8 cellular contexts compared by ENCODE assay signal in the genomic region with DNA sequence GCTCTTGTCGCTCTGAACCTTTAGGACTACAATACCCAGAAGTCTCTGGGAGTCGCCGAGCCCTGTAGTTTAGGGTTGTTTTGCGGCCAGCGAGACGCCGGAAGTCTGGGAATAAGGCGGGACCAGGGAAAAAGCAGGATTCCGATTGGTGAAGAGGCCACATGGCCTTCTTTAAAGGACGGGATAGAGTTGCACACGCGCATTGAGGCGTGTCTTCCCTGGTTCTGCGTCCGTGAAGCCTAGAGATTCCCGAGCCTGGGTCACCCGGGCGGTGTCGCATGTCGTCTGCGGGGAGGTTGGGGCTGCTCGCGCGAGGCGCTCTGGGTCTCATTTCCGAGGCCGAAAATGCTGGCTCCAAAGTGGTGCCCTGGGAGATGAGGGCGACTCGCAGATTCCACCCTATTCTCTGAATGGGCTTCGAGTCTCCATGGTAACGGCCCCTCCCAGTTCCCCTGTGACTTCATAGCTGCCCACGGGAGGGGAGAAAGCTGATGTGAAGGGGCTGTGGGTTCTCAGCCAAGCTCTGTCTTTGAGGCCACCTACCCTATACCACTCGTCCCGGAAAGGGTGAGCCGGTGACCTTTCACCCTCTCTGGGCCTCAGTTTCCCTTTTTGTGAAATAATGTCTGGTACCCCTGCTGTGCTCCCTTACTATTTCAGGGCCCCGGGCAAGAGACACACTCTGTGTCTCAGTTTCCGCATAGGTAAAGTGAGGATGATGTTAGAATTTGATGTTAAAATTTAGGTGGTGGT. TPM values are rescaled to one million over a fixed set of nuclear protein-coding genes. Genes with fewer than 3 reads are reported as not detected.
DNase-seq lines count a peak whose midpoint lies in the region; ATAC-seq and TF ChIP-seq lines count a peak whose summit lies in the region.

No MANE protein-coding gene starts in this region.

- H3K27me3 Mint-ChIP-seq in natural killer cell (ENCODE audit: low read depth in 2 of 2) = peaks cover 0 to 7% of the 10 kb centered on the region in 2 donors

- peak overlapping the region; percentile 88 for H2AFZ ChIP-seq in Loucy (ENCODE audit: low read length)

- H3K4me1 ChIP-seq in Loucy (ENCODE audit: insufficient read depth, low read length, poor library complexity, severe bottlenecking) (peaks cover 29% of the 10 kb centered on the region), RWPE2 (ENCODE audit: insufficient read depth, poor library complexity, severe bottlenecking) (peaks cover 3% of the 10 kb centered on the region)

- H3F3A ChIP-seq in Loucy (ENCODE audit: low read depth) = no peaks in the 10 kb centered on the region

- H3K4me3 ChIP-seq in H7 (ENCODE audit: insufficient read depth, low read depth, low read length) (peak overlapping the region; percentile 87), Loucy (ENCODE audit: low read length, poor library complexity, severe bottlenecking) (peak overlapping the region; percentile 86), RWPE2 (ENCODE audit: severe bottlenecking) (peak overlapping the region; percentile 88), fibroblast of pulmonary artery (replicated peaks; ENCODE audit: low read depth, low read length) (peak overlapping the region; percentile 94)

- H3K9me2 ChIP-seq in Loucy (replicated peaks; ENCODE audit: low read depth, low read length) = no peaks in the 10 kb centered on the region

- H3K9ac ChIP-seq in Loucy (ENCODE audit: low read depth, low read length, poor library complexity, severe bottlenecking) = peak overlapping the region; percentile 80

- peak overlapping the region; percentile 97 to 98 for H3K27ac Mint-ChIP-seq in natural killer cell

- peak; percentile 96 for ATAC-seq in RWPE2 (ENCODE audit: low read depth)
- peak; percentile 75 to 87 (median 81) for ATAC-seq in natural killer cell

- H3K4me3 Mint-ChIP-seq in natural killer cell = peak overlapping the region; percentile 98

- H3K36me3 ChIP-seq in H7 (replicated peaks; ENCODE audit: control insufficient read depth, insufficient read depth, low read length) = no peaks in the 10 kb centered on the region
- H3K36me3 ChIP-seq in Loucy (ENCODE audit: insufficient read depth, low read length) = no peaks in the 10 kb centered on the region
- peaks cover 15% of the 10 kb centered on the region for H3K36me3 ChIP-seq in RWPE2 (ENCODE audit: low read depth)

- H3K4me1 Mint-ChIP-seq in natural killer cell = peaks cover 21 to 35% of the 10 kb centered on the region in 2 donors

- DNase-seq in ELF-1 (ENCODE audit: low read depth, low spot score) = peak; percentile 99
- peak; percentile 94 for DNase-seq in H7
- DNase-seq in RWPE2 (ENCODE audit: low spot score) = peak; percentile 93
- peak; percentile 91 for DNase-seq in activated effector memory CD4-positive, alpha-beta T cell treated with Interleukin-2 at 50 U/mL for 16 hours
- peak; percentile 99 for DNase-seq in fibroblast of pulmonary artery (ENCODE audit: low read depth)
- DNase-seq in natural killer cell = peak; percentile 82
- DNase-seq in stimulated activated naive CD4-positive, alpha-beta T cell (lab: John Stamatoyannopoulos, UW) = peak; percentile 85 to 99 (median 92)

- no peaks in the 10 kb centered on the region for H4K20me1 ChIP-seq in Loucy (ENCODE audit: insufficient read depth, low read length, poor library complexity, severe bottlenecking)

- H3K36me3 Mint-ChIP-seq in natural killer cell = no peaks in the 10 kb centered on the region

- no peaks in the 10 kb centered on the region for H3K9me3 ChIP-seq in Loucy (ENCODE audit: insufficient read depth, low read depth, low read length)
- H3K9me3 ChIP-seq in RWPE2 (ENCODE audit: severe bottlenecking) = no peaks in the 10 kb centered on the region

- TF ChIP-seq CTCF in Loucy (conservative IDR thresholded peaks at IDR 0.05; ENCODE audit: low read length) (no peak), RWPE2 (IDR thresholded peaks at IDR 0.05; ENCODE audit: poor library complexity, severe bottlenecking) (no peak), fibroblast of pulmonary artery (IDR thresholded peaks at IDR 0.05; ENCODE audit: low read length, missing control alignments) (no peak), natural killer cell (IDR thresholded peaks at IDR 0.05) (no peak)

- no peaks in the 10 kb centered on the region for H3K27me3 ChIP-seq in H7 (ENCODE audit: control insufficient read depth, insufficient read depth, low read length)
- no peaks in the 10 kb centered on the region for H3K27me3 ChIP-seq in Loucy (ENCODE audit: insufficient read depth, low read length, poor library complexity, severe bottlenecking)
- no peaks in the 10 kb centered on the region for H3K27me3 ChIP-seq in RWPE2 (ENCODE audit: insufficient read depth, poor library complexity, severe bottlenecking)

- H3K9me3 Mint-ChIP-seq in natural killer cell = no peaks in the 10 kb centered on the region

- intact Hi-C loops in natural killer cell (cut with micrococcal nuclease) = loop anchor here (1.0 to 10.0 kb wide), 3 partner anchors 174 to 660 kb away; partner anchors contain the start of genes U2AF2, ZNF444 and ZNF787

- H3K27ac ChIP-seq in RWPE2 (ENCODE audit: poor library complexity, severe bottlenecking) = peak overlapping the region; percentile 71

- 0 out of 2 replicates have a peak, but pooled peaks cover 3% of the 10 kb centered on the region for H3K79me2 ChIP-seq in Loucy (ENCODE audit: insufficient read depth, low read length)

- peak overlapping the region; percentile 91 for H3K4me2 ChIP-seq in Loucy (ENCODE audit: low read depth, low read length, poor library complexity, severe bottlenecking)

RNA-seq across cellular contexts. Expression of gene ZSCAN5A, which starts 0.6 kb away (rescaled TPM):
- total RNA-seq in H7 (2014; rRNA removed; shearing (Covaris generic)) = 6.0 and 12.9 TPM in 2 replicates
- total RNA-seq in natural killer cell = 10 to 100 TPM in 1 of 3 donors, 1 to 10 TPM in 2; 6.7 to 10.2 (median 7.9) TPM

RNA-seq across cellular contexts. Expression of gene EDDM13, which starts 42.7 kb away (rescaled TPM):
- total RNA-seq in H7 (2014; rRNA removed; shearing (Covaris generic)) = not detected in 2 replicates
- 1 to 10 TPM; 1.5 to 3.1 (median 2.6) TPM for total RNA-seq in natural killer cell

Comparison
In these comparisons a context has a peak if more than half of its experiments do, and no peak if none do; other contexts are left out.
1. Peak in every context shown above with its lines: DNase-seq, ATAC-seq, H3K4me3 ChIP-seq and H3K27ac ChIP-seq.